ENCODE assay signal across 8 cellular contexts in the genomic region with DNA sequence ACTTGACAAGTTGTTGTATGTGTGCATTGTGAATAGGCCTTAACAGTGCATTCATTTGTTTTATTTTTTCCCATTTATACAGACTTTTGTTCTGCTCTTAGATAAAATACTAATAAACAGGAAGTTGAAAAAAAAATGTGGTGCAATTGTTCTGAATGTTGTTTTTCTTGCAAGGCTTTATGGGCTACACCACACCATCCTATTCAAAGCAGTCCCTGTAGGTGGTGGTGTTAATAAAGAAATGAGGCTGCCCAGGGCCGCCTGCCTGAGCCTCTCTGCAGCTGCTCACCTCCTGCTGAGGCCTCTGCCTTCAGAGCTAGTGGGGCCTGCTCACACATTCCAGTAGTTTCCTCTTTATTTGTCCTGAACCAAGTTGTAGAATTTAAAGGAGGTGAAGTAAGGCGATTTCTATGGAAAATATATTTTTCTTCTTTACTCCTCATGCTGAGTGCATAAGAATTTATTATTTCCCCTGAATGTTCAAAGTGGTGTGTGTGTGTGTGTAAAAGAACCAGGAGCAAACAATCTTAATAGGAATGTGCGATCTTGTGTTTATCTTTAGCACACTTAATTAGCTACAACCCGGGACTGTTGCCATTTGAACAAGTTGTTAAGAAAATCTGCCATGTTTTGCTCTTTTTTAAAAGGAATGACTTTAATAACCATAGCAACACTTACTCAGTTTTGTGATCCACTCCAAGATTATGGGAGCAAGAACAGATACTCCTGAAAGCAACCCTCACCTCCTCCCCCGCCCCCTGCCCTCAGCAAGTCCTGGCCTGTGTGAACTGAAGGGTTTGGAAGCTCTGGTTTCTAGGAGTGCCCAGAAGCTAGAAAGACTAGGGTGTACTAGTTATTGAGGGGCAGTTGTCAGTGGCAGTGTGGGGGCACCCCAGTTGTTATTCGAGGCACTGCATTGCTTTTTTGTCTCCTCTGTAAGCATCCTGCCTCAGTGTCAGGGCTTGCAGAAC.
A peak's percentile ranks its signal among the peaks of the same experiment; 100 is the strongest.
DNase-seq lines count a peak whose midpoint lies in the region; ATAC-seq and FAIRE-seq lines count a peak whose summit lies in the region.
"Not testable (repeated sequence)": the region's sequence is repeated elsewhere in the genome, so short reads cannot be mapped to it uniquely, and the experiment has no call there.

No MANE protein-coding gene starts in this region.

- not testable (repeated sequence) for H3K36me3 ChIP-seq in HUES48 (ENCODE audit: control insufficient read depth, insufficient read depth, low read length); small intestine (ENCODE audit: control insufficient read depth in 2 of 2, insufficient read depth in 2 of 2, low read length in 2 of 2)

- not testable (repeated sequence) for H3K9me3 ChIP-seq in HUES48 (ENCODE audit: control insufficient read depth, insufficient read depth, low read length); small intestine (ENCODE audit: control insufficient read depth, low read depth)

- H3K27ac Mint-ChIP-seq in activated CD4-positive, alpha-beta T cell treated with anti-CD3 and anti-CD28 coated beads, Interleukin-2, amount 10 ng/mL, durations not matched to agents 24 days and 14 days = not testable (repeated sequence)

- DNase-seq in CMK (ENCODE audit: low read depth) (peak; percentile 26), left kidney (ENCODE audit: low read depth, low spot score) (peak; percentile 21), small intestine (peak; percentile 28)
- peak; percentile 80 for DNase-seq in activated CD4-positive, alpha-beta T cell treated with anti-CD3 and anti-CD28 coated beads, Interleukin-2, amount 10 ng/mL, durations not matched to agents 24 days and 14 days

- H3K4me3 ChIP-seq in HUES48 (ENCODE audit: low read depth, low read length); small intestine (ENCODE audit: low read depth in 1 of 2, low read length in 2 of 2): not testable (repeated sequence)

- H3K4me1 ChIP-seq in HUES48 (ENCODE audit: control insufficient read depth, insufficient read depth, low read length) = peaks cover 15% of the 10 kb centered on the region
- not testable (repeated sequence) for H3K4me1 ChIP-seq in small intestine (ENCODE audit: control insufficient read depth in 2 of 2, insufficient read depth in 1 of 2, low read depth in 1 of 2, low read length in 1 of 2)

- not testable (repeated sequence) for H3K4me3 Mint-ChIP-seq in activated CD4-positive, alpha-beta T cell treated with anti-CD3 and anti-CD28 coated beads, Interleukin-2, amount 10 ng/mL, durations not matched to agents 24 days and 14 days

- intact Hi-C loops in activated CD4-positive, alpha-beta T cell treated with anti-CD3 and anti-CD28 coated beads, Interleukin-2, amount 10 ng/mL, durations not matched to agents 24 days and 14 days (cut with micrococcal nuclease) = not testable (repeated sequence)

- H3K4me1 Mint-ChIP-seq in activated CD4-positive, alpha-beta T cell treated with anti-CD3 and anti-CD28 coated beads, Interleukin-2, amount 10 ng/mL, durations not matched to agents 24 days and 14 days = peaks cover 20% of the 10 kb centered on the region

- H3K9me3 Mint-ChIP-seq in activated CD4-positive, alpha-beta T cell treated with anti-CD3 and anti-CD28 coated beads, Interleukin-2, amount 10 ng/mL, durations not matched to agents 24 days and 14 days = not testable (repeated sequence)

- peaks cover 14% of the 10 kb centered on the region for H3K36me3 Mint-ChIP-seq in activated CD4-positive, alpha-beta T cell treated with anti-CD3 and anti-CD28 coated beads, Interleukin-2, amount 10 ng/mL, durations not matched to agents 24 days and 14 days (ENCODE audit: low read depth)

- not testable (repeated sequence) for H3K27me3 ChIP-seq in HUES48 (ENCODE audit: control insufficient read depth, insufficient read depth, low read length); small intestine (ENCODE audit: control insufficient read depth in 2 of 2, insufficient read depth in 2 of 2, low read length in 2 of 2)

- H3K27me3 Mint-ChIP-seq in activated CD4-positive, alpha-beta T cell treated with anti-CD3 and anti-CD28 coated beads, Interleukin-2, amount 10 ng/mL, durations not matched to agents 24 days and 14 days = not testable (repeated sequence)

- peak; percentile 74 for ATAC-seq in GM19328 (IDR thresholded peaks at IDR 0.05; ENCODE audit: unreplicated experiment)
- ATAC-seq in HG02763 (IDR thresholded peaks at IDR 0.05; ENCODE audit: unreplicated experiment) = peak; percentile 83

- peak; percentile 89 for FAIRE-seq in endometrium (lab: Jason Lieb, UNC)
- FAIRE-seq in small intestine (lab: Jason Lieb, UNC) = not testable (repeated sequence)

- not testable (repeated sequence) for H3K9ac ChIP-seq in HUES48 (ENCODE audit: low read depth, low read length)

- H3K27ac ChIP-seq in HUES48 (ENCODE audit: low read depth, low read length) = peak overlapping the region; percentile 59
- H3K27ac ChIP-seq in small intestine (ENCODE audit: low read depth in 1 of 2, low read length in 1 of 2) = not testable (repeated sequence)

- 21 to 40% (median 22%) methylated on average over 1 to 2 of the region's 6 CpGs for WGBS in small intestine, 3 donors

Comparison
In these comparisons a context has a peak if more than half of its experiments do, and no peak if none do; other contexts are left out.
1. DNase-seq: peak in every context shown above with its lines; median percentile 80 in activated CD4-positive, alpha-beta T cell treated with anti-CD3 and anti-CD28 coated beads, Interleukin-2, amount 10 ng/mL, durations not matched to agents 24 days and 14 days; 28 in small intestine; 26 in CMK; 21 in left kidney.